ENCODE assay signal across 8 cellular contexts in genomic region chr2:231709981-231710750, GRCh38. TPM values are rescaled to one million over a fixed set of nuclear protein-coding genes. Genes with fewer than 3 reads are reported as not detected.
DNase-seq lines count a peak whose midpoint lies in the region; ATAC-seq, FAIRE-seq and TF ChIP-seq lines count a peak whose summit lies in the region.

No MANE protein-coding gene starts in this region.

- H3K36me3 ChIP-seq in left lung, result peaks cover 0 to 24% of the 10 kb centered on the region in 2 donors

- intact Hi-C loops in left lung (cut with DNase I), result loop anchor here in 1 of 2 donors (5.0 kb wide), 1 partner anchor 33 kb away; no protein-coding TSS in a partner anchor

- POLR2A ChIA-PET in HEK293T (lab: Yijun Ruan, JAX), result interaction anchor here (0.9 to 11.5 kb wide), 6 partner anchors 21 to 76 kb away, joined by 4 to 186 read pairs (median 13); no protein-coding TSS in a partner anchor

- H3K27me3 ChIP-seq in left lung, result no peaks in the 10 kb centered on the region

- no peak for FAIRE-seq in GM19239 (lab: Jason Lieb, UNC)

- peak; percentile 37 for ATAC-seq in left lung

- CTCF ChIA-PET in HEK293T (lab: Yijun Ruan, JAX), result interaction anchor here (1.0 to 1.4 kb wide), 3 partner anchors 33 to 64 kb away, joined by 3 to 6 read pairs (median 5); no protein-coding TSS in a partner anchor

- DNase-seq in GM04504 (ENCODE audit: low read depth) (peak; percentile 73), HEK293T (ENCODE audit: extremely low spot score) (peak; percentile 73), NCI-H2196 treated with DMSO at 0.1 percent for 48 hours (lab: John Stamatoyannopoulos, UW; ENCODE audit: unreplicated experiment) (peak; percentile 70), dedifferentiated amniotic fluid mesenchymal stem cell (ENCODE audit: extremely low spot score) (peak; percentile 67), left lung (peak; percentile 83 to 97), GM19239 (ENCODE audit: insufficient read length, low spot score) (no peak)
- DNase-seq in activated CD4-positive, alpha-beta T cell treated with anti-CD3 and anti-CD28 coated beads for 48 hours, result peak; percentile 88
- DNase-seq in stimulated activated CD4-positive, alpha-beta T cell treated with anti-CD3 and anti-CD28 coated beads, Interleukin-1b, Interleukin-23, amount 100 ng/mL, for 48 hours, result peak; percentile 84

- peak; percentile 67 to 85 for TF ChIP-seq CTCF in left lung (IDR thresholded peaks at IDR 0.05)

- H3K27ac ChIP-seq in left lung, result peak overlapping the region; percentile 98 to 100

- no peaks in the 10 kb centered on the region for H3K9me3 ChIP-seq in left lung

- peak overlapping the region; percentile 82 to 95 for H3K4me3 ChIP-seq in left lung

- peaks cover 18 to 40% of the 10 kb centered on the region in 2 donors for H3K4me1 ChIP-seq in left lung

TF ChIP-seq in HEK293T, 16 proteins besides CTCF, POLR2A, EP300 and RAD21:
- TF ChIP-seq PKNOX1 (IDR thresholded peaks at IDR 0.05) (no peak), ARNT (IDR thresholded peaks at IDR 0.05) (peak; percentile 95), LEF1 (IDR thresholded peaks at IDR 0.05; ENCODE audit: borderline replicate concordance) (peak; percentile 48; the same call in 1 of the 2 replicates), FOXM1 (IDR thresholded peaks at IDR 0.05; ENCODE audit: borderline replicate concordance) (peak; percentile 62; the same call in 1 of the 2 replicates), L3MBTL2 (conservative IDR thresholded peaks at IDR 0.05) (peak; percentile 90)

RNA-seq across cellular contexts. Expression of gene PTMA, which starts 1.8 kb away (rescaled TPM):
- total RNA-seq in left lung, result 100 to 1,000 TPM; 677 to 980 TPM
